2 cellular contexts compared by ENCODE assay signal in the genomic region with DNA sequence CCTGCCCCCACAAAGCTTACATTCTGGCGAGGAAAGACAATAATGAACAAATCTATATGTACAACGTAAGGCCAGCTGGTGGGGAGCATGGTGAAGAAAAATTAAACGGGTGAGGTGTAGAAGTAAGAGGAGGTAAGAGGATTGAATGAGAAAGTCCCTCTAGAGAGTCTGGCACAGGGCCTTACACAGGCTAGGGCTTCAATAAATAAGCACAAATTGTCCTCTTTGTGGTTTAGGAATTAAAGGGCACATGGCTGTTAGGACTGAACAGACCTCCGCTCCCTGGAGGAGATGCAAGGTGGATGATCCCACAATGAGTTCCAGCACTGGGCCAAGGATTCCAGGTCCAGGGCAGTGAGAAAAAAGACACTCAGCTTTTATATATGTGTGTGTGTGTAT.
TF ChIP-seq lines count a peak whose summit lies in the region.

No MANE protein-coding gene starts in this region.

TF ChIP-seq in HCT116, 20 proteins besides CTCF, POLR2A, EP300 and RAD21 (continued from another document):
- no peak for TF ChIP-seq ATF3 (IDR thresholded peaks at IDR 0.05)
- TF ChIP-seq SIN3A (IDR thresholded peaks at IDR 0.05; ENCODE audit: low read depth) = no peak
- TF ChIP-seq, protein P1, sequence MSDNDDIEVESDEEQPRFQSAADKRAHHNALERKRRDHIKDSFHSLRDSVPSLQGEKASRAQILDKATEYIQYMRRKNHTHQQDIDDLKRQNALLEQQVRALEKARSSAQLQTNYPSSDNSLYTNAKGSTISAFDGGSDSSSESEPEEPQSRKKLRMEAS (IDR thresholded peaks at IDR 0.05) = no peak
- no peak for TF ChIP-seq EZH2phosphoT487 (IDR thresholded peaks at IDR 0.05; ENCODE audit: borderline replicate concordance)
- no peak for TF ChIP-seq ZFX (IDR thresholded peaks at IDR 0.05)
- TF ChIP-seq JUND (IDR thresholded peaks at IDR 0.05) = no peak
- no peak for TF ChIP-seq SP1 (IDR thresholded peaks at IDR 0.05; ENCODE audit: low read depth)
- no peak for TF ChIP-seq CEBPB (IDR thresholded peaks at IDR 0.05; ENCODE audit: low read depth)
- TF ChIP-seq EGR1 (IDR thresholded peaks at IDR 0.05; ENCODE audit: low read depth) = no peak; the same call in 1 of the 2 replicates
- no peak for TF ChIP-seq CBX3 (IDR thresholded peaks at IDR 0.05; ENCODE audit: low read depth)
- TF ChIP-seq, protein P2, sequence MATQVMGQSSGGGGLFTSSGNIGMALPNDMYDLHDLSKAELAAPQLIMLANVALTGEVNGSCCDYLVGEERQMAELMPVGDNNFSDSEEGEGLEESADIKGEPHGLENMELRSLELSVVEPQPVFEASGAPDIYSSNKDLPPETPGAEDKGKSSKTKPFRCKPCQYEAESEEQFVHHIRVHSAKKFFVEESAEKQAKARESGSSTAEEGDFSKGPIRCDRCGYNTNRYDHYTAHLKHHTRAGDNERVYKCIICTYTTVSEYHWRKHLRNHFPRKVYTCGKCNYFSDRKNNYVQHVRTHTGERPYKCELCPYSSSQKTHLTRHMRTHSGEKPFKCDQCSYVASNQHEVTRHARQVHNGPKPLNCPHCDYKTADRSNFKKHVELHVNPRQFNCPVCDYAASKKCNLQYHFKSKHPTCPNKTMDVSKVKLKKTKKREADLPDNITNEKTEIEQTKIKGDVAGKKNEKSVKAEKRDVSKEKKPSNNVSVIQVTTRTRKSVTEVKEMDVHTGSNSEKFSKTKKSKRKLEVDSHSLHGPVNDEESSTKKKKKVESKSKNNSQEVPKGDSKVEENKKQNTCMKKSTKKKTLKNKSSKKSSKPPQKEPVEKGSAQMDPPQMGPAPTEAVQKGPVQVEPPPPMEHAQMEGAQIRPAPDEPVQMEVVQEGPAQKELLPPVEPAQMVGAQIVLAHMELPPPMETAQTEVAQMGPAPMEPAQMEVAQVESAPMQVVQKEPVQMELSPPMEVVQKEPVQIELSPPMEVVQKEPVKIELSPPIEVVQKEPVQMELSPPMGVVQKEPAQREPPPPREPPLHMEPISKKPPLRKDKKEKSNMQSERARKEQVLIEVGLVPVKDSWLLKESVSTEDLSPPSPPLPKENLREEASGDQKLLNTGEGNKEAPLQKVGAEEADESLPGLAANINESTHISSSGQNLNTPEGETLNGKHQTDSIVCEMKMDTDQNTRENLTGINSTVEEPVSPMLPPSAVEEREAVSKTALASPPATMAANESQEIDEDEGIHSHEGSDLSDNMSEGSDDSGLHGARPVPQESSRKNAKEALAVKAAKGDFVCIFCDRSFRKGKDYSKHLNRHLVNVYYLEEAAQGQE (IDR thresholded peaks at IDR 0.05; ENCODE audit: low read depth) = no peak
- no peak for TF ChIP-seq EZH2 (IDR thresholded peaks at IDR 0.05)

TF ChIP-seq in WTC11, 78 proteins besides CTCF, POLR2A, EP300 and RAD21 (continued from another document):
- TF ChIP-seq, protein P3, sequence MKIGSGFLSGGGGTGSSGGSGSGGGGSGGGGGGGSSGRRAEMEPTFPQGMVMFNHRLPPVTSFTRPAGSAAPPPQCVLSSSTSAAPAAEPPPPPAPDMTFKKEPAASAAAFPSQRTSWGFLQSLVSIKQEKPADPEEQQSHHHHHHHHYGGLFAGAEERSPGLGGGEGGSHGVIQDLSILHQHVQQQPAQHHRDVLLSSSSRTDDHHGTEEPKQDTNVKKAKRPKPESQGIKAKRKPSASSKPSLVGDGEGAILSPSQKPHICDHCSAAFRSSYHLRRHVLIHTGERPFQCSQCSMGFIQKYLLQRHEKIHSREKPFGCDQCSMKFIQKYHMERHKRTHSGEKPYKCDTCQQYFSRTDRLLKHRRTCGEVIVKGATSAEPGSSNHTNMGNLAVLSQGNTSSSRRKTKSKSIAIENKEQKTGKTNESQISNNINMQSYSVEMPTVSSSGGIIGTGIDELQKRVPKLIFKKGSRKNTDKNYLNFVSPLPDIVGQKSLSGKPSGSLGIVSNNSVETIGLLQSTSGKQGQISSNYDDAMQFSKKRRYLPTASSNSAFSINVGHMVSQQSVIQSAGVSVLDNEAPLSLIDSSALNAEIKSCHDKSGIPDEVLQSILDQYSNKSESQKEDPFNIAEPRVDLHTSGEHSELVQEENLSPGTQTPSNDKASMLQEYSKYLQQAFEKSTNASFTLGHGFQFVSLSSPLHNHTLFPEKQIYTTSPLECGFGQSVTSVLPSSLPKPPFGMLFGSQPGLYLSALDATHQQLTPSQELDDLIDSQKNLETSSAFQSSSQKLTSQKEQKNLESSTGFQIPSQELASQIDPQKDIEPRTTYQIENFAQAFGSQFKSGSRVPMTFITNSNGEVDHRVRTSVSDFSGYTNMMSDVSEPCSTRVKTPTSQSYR (CRISPR knock-in tag; IDR thresholded peaks at IDR 0.05) = no peak
- TF ChIP-seq TEAD4 (CRISPR knock-in tag; IDR thresholded peaks at IDR 0.05) = no peak
